Comparison of ENCODE assay signal across 9 cellular contexts in the genomic region with DNA sequence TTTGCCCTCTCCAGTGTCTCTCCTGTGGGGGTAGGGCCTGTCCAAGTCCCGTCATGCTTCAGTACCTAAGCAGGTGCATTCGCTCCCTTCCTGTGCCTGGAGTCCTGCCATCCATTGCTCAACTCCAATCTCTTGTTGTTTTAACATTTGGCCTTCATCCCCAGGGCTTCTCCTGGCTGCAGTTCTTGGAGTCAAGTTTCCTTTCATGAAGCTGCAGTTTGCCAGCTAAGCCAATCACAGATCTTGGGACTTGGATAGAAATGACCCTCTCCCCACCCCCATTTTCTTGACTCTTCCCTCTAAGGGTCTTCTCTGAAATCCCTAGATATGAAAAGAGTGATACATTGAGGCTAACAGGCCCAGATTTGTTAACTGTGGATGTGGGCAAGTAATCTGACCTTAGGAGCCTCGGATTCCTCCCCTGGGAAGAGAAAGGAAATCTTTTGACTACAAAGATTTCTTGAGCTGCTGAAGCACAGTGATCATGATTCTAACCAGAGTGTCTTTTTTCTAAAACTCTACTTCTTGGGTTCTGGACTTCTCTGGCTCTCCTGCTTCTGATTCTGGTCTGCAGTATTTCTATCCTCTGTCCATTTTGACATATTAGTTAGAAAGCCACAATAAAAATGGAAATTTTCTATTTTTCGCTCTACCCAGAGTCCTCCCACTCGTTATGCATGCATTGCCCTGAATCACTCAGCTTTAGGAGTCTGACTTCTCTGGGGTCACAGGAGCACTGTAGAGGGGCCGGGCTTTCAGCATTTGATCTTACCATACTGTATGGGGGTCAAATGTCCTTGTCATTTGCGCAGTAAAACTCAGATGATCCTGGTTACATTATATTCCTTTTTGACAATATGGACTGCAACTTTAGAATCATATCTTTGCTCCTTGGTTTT.
A peak's percentile ranks its signal among the peaks of the same experiment; 100 is the strongest.
DNase-seq lines count a peak whose midpoint lies in the region; ATAC-seq and TF ChIP-seq lines count a peak whose summit lies in the region.
"Had no signal": no experiment of that assay in that cellular context is flagged by ENCODE, and none has a peak within 500 bp of the region (broad histone marks: within the 10 kb centered on the region; RNA-seq: fewer than 3 reads in every experiment).

No MANE protein-coding gene starts in this region.

- CTCF ChIA-PET in WTC11 (lab: Charles Lee), result interaction anchor here (1.2 kb wide), 1 partner anchor 79 kb away, joined by 9 read pairs; no protein-coding TSS in a partner anchor

- POLR2A ChIA-PET in WTC11 (lab: Charles Lee), result no interaction called here

- H3K27ac Mint-ChIP-seq in WTC11, result peak overlapping the region; percentile 62

- H3K27ac ChIP-seq in upper lobe of right lung, result peak overlapping the region; percentile 28
- H3K27ac ChIP-seq: thoracic aorta had no signal

- intact Hi-C loops in left colon (cut with DNase I, micrococcal nuclease) (no loop called here), upper lobe of right lung (cut with DNase I) (no loop called here)

- no peaks in the 10 kb centered on the region for H3K9me3 Mint-ChIP-seq in WTC11

- no peaks in the 10 kb centered on the region for H3K27me3 ChIP-seq in upper lobe of right lung

- peaks cover 7% of the 10 kb centered on the region for H3K4me1 ChIP-seq in upper lobe of right lung

- DNase-seq in NCI-H748 (lab: John Stamatoyannopoulos, UW; ENCODE audit: unreplicated experiment), result peak; percentile 30
- DNase-seq in NCI-H748 treated with DMSO at 0.1 percent for 48 hours (lab: John Stamatoyannopoulos, UW), result no peak
- no peak for DNase-seq in WTC11 (ENCODE audit: low spot score)
- peak; percentile 48 to 79 for DNase-seq in left colon
- peak; percentile 79 for DNase-seq in upper lobe of right lung

- no peak overlapping the region for H3K4me3 Mint-ChIP-seq in WTC11

- ATAC-seq in WTC11 (peak; percentile 86), left colon (peak; percentile 75), upper lobe of right lung (peak; percentile 92), GM19395 (IDR thresholded peaks at IDR 0.05; ENCODE audit: unreplicated experiment) (no peak), HG03139 (IDR thresholded peaks at IDR 0.05; ENCODE audit: unreplicated experiment) (no peak), GM18498 (IDR thresholded peaks at IDR 0.05; ENCODE audit: unreplicated experiment) (no peak)

- no peaks in the 10 kb centered on the region for H3K9me3 ChIP-seq in upper lobe of right lung
- H3K9me3 ChIP-seq: thoracic aorta had no signal

- peaks cover 19% of the 10 kb centered on the region for H3K4me1 Mint-ChIP-seq in WTC11

- no peak overlapping the region for H3K4me3 ChIP-seq in upper lobe of right lung
- H3K4me3 ChIP-seq: thoracic aorta had no signal

- H3K36me3 ChIP-seq in upper lobe of right lung, result no peaks in the 10 kb centered on the region
- H3K36me3 ChIP-seq: thoracic aorta had no signal

- H3K36me3 Mint-ChIP-seq in WTC11, result no peaks in the 10 kb centered on the region

- no peaks in the 10 kb centered on the region; the same call in 1 of the 2 replicates for H3K27me3 Mint-ChIP-seq in WTC11 (ENCODE audit: low read depth)

- TF ChIP-seq CTCF in WTC11 (IDR thresholded peaks at IDR 0.05) (no peak), upper lobe of right lung (IDR thresholded peaks at IDR 0.05) (no peak)

TF ChIP-seq in WTC11, 78 proteins besides CTCF, POLR2A, EP300 and RAD21:
- TF ChIP-seq TCF7 (CRISPR knock-in tag; IDR thresholded peaks at IDR 0.05; ENCODE audit: low read depth), result no peak
- TF ChIP-seq NFYB (CRISPR knock-in tag; conservative IDR thresholded peaks at IDR 0.05; ENCODE audit: low read depth), result peak; percentile 39
- TF ChIP-seq, protein P1, sequence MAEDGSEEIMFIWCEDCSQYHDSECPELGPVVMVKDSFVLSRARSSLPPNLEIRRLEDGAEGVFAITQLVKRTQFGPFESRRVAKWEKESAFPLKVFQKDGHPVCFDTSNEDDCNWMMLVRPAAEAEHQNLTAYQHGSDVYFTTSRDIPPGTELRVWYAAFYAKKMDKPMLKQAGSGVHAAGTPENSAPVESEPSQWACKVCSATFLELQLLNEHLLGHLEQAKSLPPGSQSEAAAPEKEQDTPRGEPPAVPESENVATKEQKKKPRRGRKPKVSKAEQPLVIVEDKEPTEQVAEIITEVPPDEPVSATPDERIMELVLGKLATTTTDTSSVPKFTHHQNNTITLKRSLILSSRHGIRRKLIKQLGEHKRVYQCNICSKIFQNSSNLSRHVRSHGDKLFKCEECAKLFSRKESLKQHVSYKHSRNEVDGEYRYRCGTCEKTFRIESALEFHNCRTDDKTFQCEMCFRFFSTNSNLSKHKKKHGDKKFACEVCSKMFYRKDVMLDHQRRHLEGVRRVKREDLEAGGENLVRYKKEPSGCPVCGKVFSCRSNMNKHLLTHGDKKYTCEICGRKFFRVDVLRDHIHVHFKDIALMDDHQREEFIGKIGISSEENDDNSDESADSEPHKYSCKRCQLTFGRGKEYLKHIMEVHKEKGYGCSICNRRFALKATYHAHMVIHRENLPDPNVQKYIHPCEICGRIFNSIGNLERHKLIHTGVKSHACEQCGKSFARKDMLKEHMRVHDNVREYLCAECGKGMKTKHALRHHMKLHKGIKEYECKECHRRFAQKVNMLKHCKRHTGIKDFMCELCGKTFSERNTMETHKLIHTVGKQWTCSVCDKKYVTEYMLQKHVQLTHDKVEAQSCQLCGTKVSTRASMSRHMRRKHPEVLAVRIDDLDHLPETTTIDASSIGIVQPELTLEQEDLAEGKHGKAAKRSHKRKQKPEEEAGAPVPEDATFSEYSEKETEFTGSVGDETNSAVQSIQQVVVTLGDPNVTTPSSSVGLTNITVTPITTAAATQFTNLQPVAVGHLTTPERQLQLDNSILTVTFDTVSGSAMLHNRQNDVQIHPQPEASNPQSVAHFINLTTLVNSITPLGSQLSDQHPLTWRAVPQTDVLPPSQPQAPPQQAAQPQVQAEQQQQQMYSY (CRISPR knock-in tag; IDR thresholded peaks at IDR 0.05), result 0 out of 2 replicates have a peak, but pooled peaks have one; percentile 13

Comparison
In these comparisons a context has a peak if more than half of its experiments do, and no peak if none do; other contexts are left out.
1. DNase-seq: peak in NCI-H748 (single experiment), left colon (2 of 2) and upper lobe of right lung (single experiment); none in NCI-H748 treated with DMSO at 0.1 percent for 48 hours (single experiment) and WTC11 (single experiment).
2. ATAC-seq: peak in WTC11 (single experiment), left colon (single experiment) and upper lobe of right lung (single experiment); none in GM19395 (single experiment), HG03139 (single experiment) and GM18498 (single experiment).